Comparison of ENCODE assay signal across 10 cellular contexts in the genomic region with DNA sequence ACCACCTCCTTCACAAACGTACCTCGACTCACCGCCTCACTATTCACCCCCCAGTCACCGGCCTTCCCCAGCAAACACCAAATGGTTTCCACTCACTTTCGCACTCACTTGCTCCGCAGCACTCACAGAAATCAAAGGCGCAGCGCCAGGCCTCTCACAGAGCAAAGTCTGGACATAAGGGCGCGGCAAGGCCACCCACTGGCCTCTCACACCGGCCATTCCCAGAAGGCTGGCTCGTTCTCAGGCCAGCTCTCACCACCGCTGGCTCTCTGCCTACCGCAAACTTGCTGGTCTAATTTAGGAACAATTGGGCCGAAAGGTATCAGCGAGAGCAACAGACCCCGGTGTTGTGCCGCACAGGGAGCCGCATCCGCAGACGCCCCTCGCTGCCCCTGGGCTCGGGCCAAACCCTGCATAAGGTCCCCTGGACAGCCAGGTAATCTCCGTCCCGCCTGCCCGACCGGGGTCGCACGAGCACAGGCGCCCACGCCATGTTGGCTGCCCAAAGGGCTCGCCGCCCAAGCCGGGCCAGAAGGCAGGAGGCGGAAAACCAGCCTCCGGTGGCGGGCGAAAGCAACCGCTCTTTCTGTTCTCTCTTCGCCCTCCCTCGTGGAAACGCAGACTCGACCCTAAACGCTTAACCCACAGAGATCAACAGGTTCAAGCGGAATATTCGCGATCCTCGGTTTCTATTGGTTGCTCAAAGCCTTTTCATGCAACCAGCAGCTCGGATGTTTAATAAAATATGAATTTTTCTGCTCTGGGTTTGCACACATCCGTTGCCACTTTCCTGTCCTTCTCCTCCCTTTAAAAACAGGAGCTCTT. TPM values are rescaled to one million over a fixed set of nuclear protein-coding genes. Genes with fewer than 3 reads are reported as not detected.
A peak's percentile ranks its signal among the peaks of the same experiment; 100 is the strongest.
DNase-seq lines count a peak whose midpoint lies in the region; ATAC-seq, FAIRE-seq and TF ChIP-seq lines count a peak whose summit lies in the region.
"Had no signal": no experiment of that assay in that cellular context is flagged by ENCODE, and none has a peak within 500 bp of the region (broad histone marks: within the 10 kb centered on the region; RNA-seq: fewer than 3 reads in every experiment).

No MANE protein-coding gene starts in this region.

- H3K27me3 ChIP-seq in GM12878 (replicated peaks in 1 of 2; ENCODE audit: control insufficient read depth in 2 of 2, insufficient read depth in 2 of 2, low read length in 1 of 2), result peaks cover 12 to 34% of the 10 kb centered on the region in 2 experiments
- peaks cover 100% of the 10 kb centered on the region for H3K27me3 ChIP-seq in lower lobe of right lung (ENCODE audit: low read depth)

- H3K27ac ChIP-seq in GM12878 (ENCODE audit: control insufficient read depth, insufficient read depth) (no peak overlapping the region), lower lobe of right lung (no peak overlapping the region)

- no peak overlapping the region for H3K9ac ChIP-seq in GM12878 (ENCODE audit: control insufficient read depth, insufficient read depth, low read length)

- no peaks in the 10 kb centered on the region; the same call in 2 of the 3 replicates for H3K9me3 ChIP-seq in GM12878 (replicated peaks; ENCODE audit: control insufficient read depth, insufficient read depth, low read length)
- no peaks in the 10 kb centered on the region for H3K9me3 ChIP-seq in lower lobe of right lung

- peak; percentile 9 for DNase-seq in stimulated activated CD4-positive, alpha-beta T cell treated with anti-CD3 and anti-CD28 coated beads, Interleukin-4, amount 100 ng/mL, for 1 hour
- DNase-seq in stimulated activated CD4-positive, alpha-beta T cell treated with anti-CD3 and anti-CD28 coated beads, Interleukin-1b, Interleukin-23, amount 100 ng/mL, for 48 hours, result no peak
- DNase-seq in GM12878 (ENCODE audit: low read depth, low spot score) (no peak), lower lobe of right lung (peak; percentile 37), ACHN (no peak), GOT3 (lab: John Stamatoyannopoulos, UW) (no peak), cerebellar nuclear complex (lab: John Stamatoyannopoulos, UW) (no peak)
- DNase-seq: OCI-M1 had no signal

- in situ Hi-C loops in GM12878 (cut with MboI), result no loop called here
- in situ Hi-C loops in ACHN (cut with HindIII; ENCODE audit: low pct_ligation_motif_present, low pct_unique_long_range_greater_than_20kb, low sequenced_read_pairs), result no loop called here

- no peaks in the 10 kb centered on the region for H3K79me2 ChIP-seq in GM12878 (ENCODE audit: control insufficient read depth, insufficient read depth, low read length)

- RAD21 ChIA-PET in GM12878 (lab: Charles Lee; ENCODE audit: unreplicated experiment), result no interaction called here

- 10% methylated on average over 47 of the region's 50 CpGs for WGBS in GM12878 (ENCODE audit: insufficient coverage, insufficient replicate concordance, low lambda C conversion rate, missing lambda C conversion rate)

- TF ChIP-seq EP300 in GM12878 (IDR thresholded peaks at IDR 0.05; ENCODE audit: borderline replicate concordance in 1 of 2, control insufficient read depth in 1 of 2, low read depth in 2 of 2, low read length in 2 of 2), result no peak

- TF ChIP-seq CTCF in GM12878 (IDR thresholded peaks at IDR 0.05 in 2 of 3, conservative IDR thresholded peaks at IDR 0.05 in 1 of 3; ENCODE audit: control insufficient read depth in 2 of 3, extremely low read depth in 1 of 3, insufficient read depth in 1 of 3, low read depth in 3 of 3, low read length in 3 of 3) (no peak), lower lobe of right lung (IDR thresholded peaks at IDR 0.05) (no peak)

- peak overlapping the region; percentile 82 for H3K4me2 ChIP-seq in GM12878 (ENCODE audit: control insufficient read depth, insufficient read depth)

- POLR2A ChIA-PET in GM12878 (lab: Charles Lee), result no interaction called here

- no peak for FAIRE-seq in GM12878 (lab: Jason Lieb, UNC)

- no peaks in the 10 kb centered on the region for H4K20me1 ChIP-seq in GM12878 (ENCODE audit: control insufficient read depth, insufficient read depth)

- CTCF ChIA-PET in GM12878 (lab: Yijun Ruan, JAX), result interaction anchor here (1.7 kb wide), 1 partner anchor 331 kb away, joined by 6 read pairs; no protein-coding TSS in a partner anchor

- H3K36me3 ChIP-seq in GM12878 (ENCODE audit: control insufficient read depth in 2 of 2, insufficient read depth in 2 of 2, low read length in 1 of 2) (no peaks in the 10 kb centered on the region), lower lobe of right lung (no peaks in the 10 kb centered on the region)

- ATAC-seq in GM12878 (peak; percentile 25), lower lobe of right lung (no peak), HG03442 (IDR thresholded peaks at IDR 0.05; ENCODE audit: unreplicated experiment) (no peak)
- ATAC-seq: esophagus mucosa had no signal

- intact Hi-C loops in GM12878 (cut with micrococcal nuclease; ENCODE audit: unreplicated experiment) (no loop called here), lower lobe of right lung (cut with DNase I) (no loop called here)

- no peak for TF ChIP-seq POLR2A in GM12878 (IDR thresholded peaks at IDR 0.05; ENCODE audit: low read depth, low read length)

- H2AFZ ChIP-seq in GM12878 (ENCODE audit: control insufficient read depth, low read depth, low read length), result peak overlapping the region; percentile 10

- SMC1A ChIA-PET in GM12878 (lab: Charles Lee; ENCODE audit: uncharacterized antibody, unreplicated experiment), result no interaction called here

- no TSS peak for BruUV-seq in GM12878 (replicated peaks; lab: Mats Ljungman, UMichigan)

- TF ChIP-seq RAD21 in GM12878 (IDR thresholded peaks at IDR 0.05; ENCODE audit: insufficient read depth, low read depth, low read length), result no peak

- H3K4me3 ChIP-seq in GM12878 (peak overlapping the region; percentile 23; the same call in 1 of the 2 replicates), lower lobe of right lung (peak overlapping the region; percentile 30)

- H3K4me1 ChIP-seq in GM12878 (ENCODE audit: control insufficient read depth, insufficient read depth, low read length) (peaks cover 8% of the 10 kb centered on the region), lower lobe of right lung (peaks cover 46% of the 10 kb centered on the region)

TF ChIP-seq in GM12878, 131 proteins besides CTCF, POLR2A, EP300 and RAD21:
- TF ChIP-seq CHD4 (IDR thresholded peaks at IDR 0.05), result no peak
- peak; percentile 74; the same call in 1 of the 2 replicates for TF ChIP-seq EZH2 (IDR thresholded peaks at IDR 0.05; ENCODE audit: borderline replicate concordance, control insufficient read depth, low read depth, low read length)
TF ChIP-seq in GM12878: peak in this region for 1.

RNA-seq across cellular contexts. Expression of gene SHOX2, which starts 2.9 kb away (rescaled TPM):
- total RNA-seq in GM12878 (2013; cell fraction: nucleolus; rRNA removed), result 0.27 and 0.29 TPM in 2 replicates
- total RNA-seq in GM12878 (2014; rRNA removed) (0.05 TPM in 1 of 2 replicates, not detected in the other), GM12878 (2014; rRNA removed; fragmentation: Illumina TruSeq; extraction: Trizol) (0.09 and 0.14 TPM in 2 replicates), GM12878 (2021) (0.36 TPM in 1 of 2 replicates, not detected in the other), lower lobe of right lung (0.38 TPM)
- 0.09 TPM for polyA plus RNA-seq in GM12878 (2011; ENCODE audit: low read depth)
- polyA plus RNA-seq in GM12878 (2011; rRNA removed) (0.10 and 0.16 TPM in 2 replicates), GM12878 (2014; fragmentation: Illumina TruSeq; extraction: Trizol) (0.06 and 0.14 TPM in 2 replicates), GM12878 (2014; fragmentation: Nextera tagmentation; extraction: Ambion mirVana) (under 1 TPM; 0.04 to 0.06 TPM), GM12878 (2014; rRNA removed) (0.03 and 0.06 TPM in 2 replicates), GM12878 (2016; fragmentation: Nextera tagmentation; extraction: Ambion mirVana) (not detected)
- polyA plus RNA-seq in GM12878 (2011; cell fraction: cytosol; rRNA removed), result 0.05 and 0.06 TPM in 2 replicates
- 0.12 and 0.16 TPM in 2 replicates for polyA plus RNA-seq in GM12878 (2011; cell fraction: nucleus; rRNA removed)
- 0.14 and 0.30 TPM in 2 replicates for polyA plus RNA-seq in GM12878 (2012)
- 0.15 TPM in 1 of 2 replicates, not detected in the other for polyA minus RNA-seq in GM12878 (2011; rRNA and poly(A)+ RNA removed)
- not detected in 2 replicates for polyA minus RNA-seq in GM12878 (2011; cell fraction: cytosol; rRNA and poly(A)+ RNA removed)
- polyA minus RNA-seq in GM12878 (2011; cell fraction: nucleus; rRNA and poly(A)+ RNA removed), result 0.38 TPM in 1 of 2 replicates, not detected in the other
- total RNA-seq: esophagus mucosa had no signal

RNA-seq across cellular contexts. Expression of gene RSRC1, which starts 6.5 kb away (rescaled TPM):
- 159 and 173 TPM in 2 replicates for total RNA-seq in GM12878 (2013; cell fraction: nucleolus; rRNA removed)
- total RNA-seq in GM12878 (2014; rRNA removed) (40.5 and 49.2 TPM in 2 replicates), GM12878 (2014; rRNA removed; fragmentation: Illumina TruSeq; extraction: Trizol) (82.2 and 85.9 TPM in 2 replicates), GM12878 (2021) (31.5 and 34.4 TPM in 2 replicates), lower lobe of right lung (29.8 TPM)
- 11.2 TPM for polyA plus RNA-seq in GM12878 (2011; ENCODE audit: low read depth)
- polyA plus RNA-seq in GM12878 (2011; rRNA removed) (16.4 and 25.4 TPM in 2 replicates), GM12878 (2014; fragmentation: Illumina TruSeq; extraction: Trizol) (58.9 and 65.0 TPM in 2 replicates), GM12878 (2014; fragmentation: Nextera tagmentation; extraction: Ambion mirVana) (10 to 100 TPM; 47.6 to 83.3 TPM), GM12878 (2014; rRNA removed) (14.9 and 19.2 TPM in 2 replicates), GM12878 (2016; fragmentation: Nextera tagmentation; extraction: Ambion mirVana) (10 to 100 TPM; 41.4 to 42.6 TPM)
- polyA plus RNA-seq in GM12878 (2011; cell fraction: cytosol; rRNA removed), result 5.2 and 5.8 TPM in 2 replicates
- 12.5 and 13.3 TPM in 2 replicates for polyA plus RNA-seq in GM12878 (2011; cell fraction: nucleus; rRNA removed)
- polyA plus RNA-seq in GM12878 (2012), result 17.7 and 21.8 TPM in 2 replicates
- polyA minus RNA-seq in GM12878 (2011; rRNA and poly(A)+ RNA removed), result 24.7 and 36.1 TPM in 2 replicates
- polyA minus RNA-seq in GM12878 (2011; cell fraction: cytosol; rRNA and poly(A)+ RNA removed), result 11.0 and 12.0 TPM in 2 replicates
- 49.6 and 82.3 TPM in 2 replicates for polyA minus RNA-seq in GM12878 (2011; cell fraction: nucleus; rRNA and poly(A)+ RNA removed)

Comparison
In these comparisons a context has a peak if more than half of its experiments do, and no peak if none do; other contexts are left out.
1. DNase-seq: peak in stimulated activated CD4-positive, alpha-beta T cell treated with anti-CD3 and anti-CD28 coated beads, Interleukin-4, amount 100 ng/mL, for 1 hour (single experiment) and lower lobe of right lung (single experiment); none in stimulated activated CD4-positive, alpha-beta T cell treated with anti-CD3 and anti-CD28 coated beads, Interleukin-1b, Interleukin-23, amount 100 ng/mL, for 48 hours (single experiment), GM12878 (single experiment), ACHN (single experiment), GOT3 (single experiment) and cerebellar nuclear complex (0 of 2).